8 cellular contexts compared by ENCODE assay signal in the genomic region with DNA sequence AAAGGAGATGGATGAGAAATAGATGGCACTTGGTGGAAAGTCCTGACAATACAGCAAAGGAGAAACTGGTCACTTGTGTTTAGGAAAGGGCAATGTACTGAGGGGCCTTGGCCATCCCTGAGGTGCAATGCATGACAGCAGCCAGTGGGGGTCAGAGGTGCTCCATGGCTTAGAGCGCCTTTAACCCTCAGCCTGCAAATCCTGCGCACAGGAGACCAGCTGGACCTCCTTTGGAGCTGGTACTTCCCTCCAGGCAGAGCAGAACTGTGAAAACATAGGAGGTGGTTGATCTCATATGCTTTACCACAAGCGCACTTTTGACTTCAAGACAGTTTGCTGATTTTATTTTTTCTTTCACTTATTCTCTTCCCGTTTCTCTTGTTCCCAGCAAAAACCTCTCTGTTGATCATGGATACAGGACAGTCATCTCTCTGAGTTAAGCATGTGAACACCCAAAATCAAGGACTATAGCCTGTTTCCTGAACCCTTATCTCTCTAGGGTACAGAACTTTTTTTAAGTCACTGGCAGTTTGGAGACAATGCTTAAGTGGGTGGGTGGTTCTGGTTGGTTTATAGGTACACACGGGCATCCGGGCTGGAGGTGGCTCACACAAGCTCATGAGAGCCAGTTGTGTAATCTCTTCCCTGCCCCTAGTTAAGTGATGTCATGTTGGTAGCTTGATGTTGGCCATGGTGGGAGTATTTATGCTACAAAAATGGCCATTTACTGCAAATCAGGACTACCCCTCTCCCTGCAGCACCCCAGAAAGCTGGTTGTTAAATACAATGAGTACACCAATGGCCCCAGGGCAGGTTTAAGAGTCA. TPM values are rescaled to one million over a fixed set of nuclear protein-coding genes. Genes with fewer than 3 reads are reported as not detected.
DNase-seq lines count a peak whose midpoint lies in the region; ATAC-seq and TF ChIP-seq lines count a peak whose summit lies in the region.

No MANE protein-coding gene starts in this region.

- no peaks in the 10 kb centered on the region for H3K9me3 ChIP-seq in AG04450 (ENCODE audit: control insufficient read depth, insufficient read depth, low read length)

- POLR2A ChIA-PET in AG04450 (lab: Yijun Ruan, JAX): interaction anchor here (1.8 kb wide), 1 partner anchor 568 kb away, joined by 13 read pairs; no protein-coding TSS in a partner anchor

- CTCF ChIA-PET in AG04450 (lab: Charles Lee): interaction anchor here (0.6 to 7.7 kb wide), 41 partner anchors 15 to 1502 kb away, joined by 3 to 175 read pairs (median 4); no protein-coding TSS in a partner anchor

- H3K27me3 ChIP-seq in AG04450 (ENCODE audit: control insufficient read depth, insufficient read depth, low read length) (no peaks in the 10 kb centered on the region), kidney epithelial cell (ENCODE audit: control insufficient read depth, insufficient read depth, low read length) (no peaks in the 10 kb centered on the region)

- DNase-seq in AG04450 (ENCODE audit: low read depth, low spot score): peak; percentile 81
- DNase-seq in NCI-H2227 (lab: John Stamatoyannopoulos, UW; ENCODE audit: unreplicated experiment): peak; percentile 44
- peak; percentile 45 to 65 (median 51) for DNase-seq in activated CD4-positive, CD25-positive, alpha-beta regulatory T cell (lab: John Stamatoyannopoulos, UW)
- peak; percentile 88 to 93 for DNase-seq in cardiac fibroblast (ENCODE audit: low read depth in 2 of 2)
- peak; percentile 69 for DNase-seq in kidney epithelial cell (ENCODE audit: low read depth)
- DNase-seq in stimulated activated CD4-positive, alpha-beta T cell treated with anti-CD3 and anti-CD28 coated beads, Interleukin-2, amount 100 ng/mL, for 4 hours (ENCODE audit: low read depth): peak; percentile 67

- H3K4me3 ChIP-seq in AG04450 (ENCODE audit: low read depth, low read length) (no peak overlapping the region), cardiac fibroblast (replicated peaks in 1 of 2; ENCODE audit: low read depth in 2 of 2, low read length in 2 of 2) (no peak overlapping the region), kidney epithelial cell (ENCODE audit: low read depth, low read length) (no peak overlapping the region)

- no peak overlapping the region for H3K27ac ChIP-seq in AG04450 (ENCODE audit: low read depth, low read length)

- ATAC-seq in GM18861 (IDR thresholded peaks at IDR 0.05; ENCODE audit: unreplicated experiment) (peak; percentile 72), HG03064 (IDR thresholded peaks at IDR 0.05; ENCODE audit: low read depth, unreplicated experiment) (peak; percentile 84)

- TF ChIP-seq CTCF in AG04450 (IDR thresholded peaks at IDR 0.05; ENCODE audit: low read depth, low read length) (peak; percentile 99), cardiac fibroblast (IDR thresholded peaks at IDR 0.05; ENCODE audit: low read depth, low read length) (peak; percentile 100), kidney epithelial cell (IDR thresholded peaks at IDR 0.05; ENCODE audit: insufficient read depth, low read length, poor library complexity, severe bottlenecking) (peak; percentile 99)

- H3K36me3 ChIP-seq in kidney epithelial cell (ENCODE audit: control insufficient read depth, insufficient read depth, low read length): no peaks in the 10 kb centered on the region

RNA-seq across cellular contexts. Expression of gene ANKRD55, which starts 37.6 kb away (rescaled TPM):
- polyA plus RNA-seq in AG04450 (2011; rRNA removed): not detected in 2 replicates
- not detected in 2 replicates for polyA minus RNA-seq in AG04450 (2011; rRNA and poly(A)+ RNA removed)
- not detected in 2 replicates for total RNA-seq in kidney epithelial cell
